In the genomic region with DNA sequence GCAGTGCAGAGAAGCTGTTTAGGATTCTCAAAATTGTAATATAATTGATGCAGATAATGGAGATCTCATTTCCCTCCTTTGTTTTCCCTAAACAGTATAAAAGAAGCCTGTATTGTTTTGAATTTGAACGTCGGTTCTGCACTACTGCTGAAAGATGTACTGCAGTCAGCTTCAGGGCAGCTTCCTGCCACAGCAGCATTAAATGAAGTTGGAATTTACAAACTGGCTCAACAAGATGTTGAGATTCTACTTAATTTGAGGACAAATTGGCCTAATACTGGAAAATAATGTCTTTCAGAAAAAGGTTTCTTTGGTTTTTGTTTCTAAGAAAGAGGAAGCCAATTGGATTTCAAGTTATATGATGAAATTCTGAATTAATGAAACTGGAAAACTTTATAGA, we compare ENCODE assay signal across 25 cellular contexts. TPM values are rescaled to one million over a fixed set of nuclear protein-coding genes. Genes with fewer than 3 reads are reported as not detected.
DNase-seq lines count a peak whose midpoint lies in the region; ATAC-seq, FAIRE-seq and TF ChIP-seq lines count a peak whose summit lies in the region.
"Had no signal": no experiment of that assay in that cellular context is flagged by ENCODE, and none has a peak within 500 bp of the region (broad histone marks: within the 10 kb centered on the region; RNA-seq: fewer than 3 reads in every experiment).

No MANE protein-coding gene starts in this region.

- H3K27ac ChIP-seq in A673 (ENCODE audit: low read depth, low read length, poor library complexity, severe bottlenecking) = no peak overlapping the region
- H3K27ac ChIP-seq in heart right ventricle = no peak overlapping the region
- H3K27ac ChIP-seq: 22Rv1; BLaER1 treated with 17β-estradiol and CSF1 and Interleukin-3, amounts not matched to agents 10 nM and 100 nM; GM23248 had no signal

- POLR2A ChIA-PET in A673 (lab: Charles Lee; ENCODE audit: low non-redundant PET) = no interaction called here
- POLR2A ChIA-PET in naive thymus-derived CD8-positive, alpha-beta T cell (lab: Charles Lee) = no interaction called here

- BruUV-seq in A673 (replicated peaks; lab: Mats Ljungman, UMichigan) = TSS peak; percentile 31

- peaks cover 4 to 76% (median 31%) of the 10 kb centered on the region in 3 donors for H3K36me3 Mint-ChIP-seq in naive thymus-derived CD8-positive, alpha-beta T cell

- CTCF ChIA-PET in A673 (lab: Charles Lee) = no interaction called here

- no peak overlapping the region for H3K27ac Mint-ChIP-seq in naive thymus-derived CD8-positive, alpha-beta T cell
- H3K27ac Mint-ChIP-seq: CD14-positive monocyte; CD4-positive, alpha-beta T cell had no signal

- H3K36me3 ChIP-seq in A673 (ENCODE audit: insufficient read depth, low read length, poor library complexity, severe bottlenecking) (peaks cover 37% of the 10 kb centered on the region), heart right ventricle (peaks cover 0 to 80% (median 47%) of the 10 kb centered on the region in 9 donors)

- H3K27me3 Mint-ChIP-seq in naive thymus-derived CD8-positive, alpha-beta T cell = no peaks in the 10 kb centered on the region
- H3K27me3 Mint-ChIP-seq: CD4-positive, alpha-beta T cell; CD8-positive, alpha-beta memory T cell had no signal

- H3K27me3 ChIP-seq in A673 (replicated peaks; ENCODE audit: insufficient read depth, low read depth, low read length, poor library complexity) (no peaks in the 10 kb centered on the region), heart right ventricle (no peaks in the 10 kb centered on the region)
- H3K27me3 ChIP-seq: BE2C; BLaER1 treated with 17β-estradiol and CSF1 and Interleukin-3, amounts not matched to agents 10 nM and 100 nM had no signal

- 66 to 69% methylated on average over 2 of the region's 2 CpGs for WGBS in heart right ventricle, 2 donors

- no peaks in the 10 kb centered on the region for H3K4me1 ChIP-seq in A673 (ENCODE audit: insufficient read depth, low read length, poor library complexity, severe bottlenecking)
- H3K4me1 ChIP-seq in heart right ventricle = no peaks in the 10 kb centered on the region
- H3K4me1 ChIP-seq: BE2C; BLaER1 treated with 17β-estradiol and CSF1 and Interleukin-3, amounts not matched to agents 10 nM and 100 nM had no signal

- no peak overlapping the region for H3K4me3 Mint-ChIP-seq in naive thymus-derived CD8-positive, alpha-beta T cell
- H3K4me3 Mint-ChIP-seq: CD14-positive monocyte; CD4-positive, alpha-beta T cell; CD8-positive, alpha-beta memory T cell had no signal

- no peak for FAIRE-seq in GM12892 (lab: Jason Lieb, UNC)
- FAIRE-seq: GM12891, H1 had no signal

- TF ChIP-seq CTCF in A673 (conservative IDR thresholded peaks at IDR 0.05; ENCODE audit: low read depth, low read length) (no peak), heart right ventricle (IDR thresholded peaks at IDR 0.05) (no peak)

- H3K4me3 ChIP-seq in A673 (ENCODE audit: low read depth, low read length, poor library complexity, severe bottlenecking) (no peak overlapping the region), heart right ventricle (no peak overlapping the region)
- H3K4me3 ChIP-seq: BLaER1 treated with 17β-estradiol and CSF1 and Interleukin-3, amounts not matched to agents 10 nM and 100 nM; GM23248 had no signal

- no peaks in the 10 kb centered on the region for H3K9me3 ChIP-seq in A673 (ENCODE audit: low read depth, low read length, poor library complexity, severe bottlenecking)
- no peaks in the 10 kb centered on the region for H3K9me3 ChIP-seq in heart right ventricle
- H3K9me3 ChIP-seq: BE2C; BLaER1 treated with 17β-estradiol and CSF1 and Interleukin-3, amounts not matched to agents 10 nM and 100 nM had no signal

- intact Hi-C loops in A673 (cut with micrococcal nuclease; ENCODE audit: unreplicated experiment) (no loop called here), heart right ventricle (cut with DNase I) (no loop called here)

- no peak for ATAC-seq in heart right ventricle
- ATAC-seq in GM21526 (IDR thresholded peaks at IDR 0.05; ENCODE audit: low FRiP score, unreplicated experiment) = no peak
- no peak for ATAC-seq in naive thymus-derived CD8-positive, alpha-beta T cell

- no peak for TF ChIP-seq POLR2A in GM12892 (IDR thresholded peaks at IDR 0.05; ENCODE audit: low read depth, low read length)

- no peaks in the 10 kb centered on the region for H3K9me3 Mint-ChIP-seq in naive thymus-derived CD8-positive, alpha-beta T cell
- H3K9me3 Mint-ChIP-seq: CD14-positive monocyte; CD8-positive, alpha-beta memory T cell had no signal

- DNase-seq in A673 (ENCODE audit: low spot score) = no peak
- peak; percentile 30 to 50 for DNase-seq in dermis microvascular lymphatic vessel endothelial cell (ENCODE audit: low read depth in 2 of 2)
- DNase-seq in globus pallidus (ENCODE audit: low spot score) = peak; percentile 32
- peak; percentile 54 for DNase-seq in superior temporal gyrus (ENCODE audit: extremely low spot score)
- DNase-seq in heart right ventricle = no peak
- no peak for DNase-seq in naive thymus-derived CD8-positive, alpha-beta T cell
- DNase-seq in GM12892 (ENCODE audit: insufficient read length) = no peak
- DNase-seq: ACHN; AML-193; BE2C; CD4-positive, alpha-beta T cell; CD8-positive, alpha-beta memory T cell; DMS53; DMS79 treated with DMSO at 0.1 percent for 48 hours; GF-D8; GM23248; H7; HCEC 1CT had no signal

- peaks cover 0 to 2% (median under 1%) of the 10 kb centered on the region in 4 donors for H3K4me1 Mint-ChIP-seq in naive thymus-derived CD8-positive, alpha-beta T cell
- H3K4me1 Mint-ChIP-seq: CD14-positive monocyte; CD8-positive, alpha-beta memory T cell had no signal

RNA-seq across cellular contexts. Expression of gene EFCAB10, which starts 14.3 kb away (rescaled TPM):
- not detected in 2 replicates for total RNA-seq in A673 (2021)
- total RNA-seq in dermis microvascular lymphatic vessel endothelial cell = not detected in 2 replicates
- total RNA-seq in heart right ventricle = not detected
- not detected for polyA plus RNA-seq in heart right ventricle
- under 1 TPM in 1 of 2 experiments, not detected in 1; 0.42 TPM for total RNA-seq in naive thymus-derived CD8-positive, alpha-beta T cell
- polyA plus RNA-seq in naive thymus-derived CD8-positive, alpha-beta T cell = not detected
- 0.49 TPM for polyA plus RNA-seq in GM12892 (2012; ENCODE audit: missing spikeins)
- total RNA-seq: CD8-positive, alpha-beta memory T cell; G401; GM23248 had no signal
- polyA plus RNA-seq: CD14-positive monocyte; CD8-positive, alpha-beta memory T cell had no signal

RNA-seq across cellular contexts. Expression of gene RINT1, which starts 35.0 kb away (rescaled TPM):
- total RNA-seq in A673 (2021) (32.3 and 34.9 TPM in 2 replicates), dermis microvascular lymphatic vessel endothelial cell (9.9 and 10.1 TPM in 2 replicates), heart right ventricle (10 to 100 TPM; 11.4 to 15.3 (median 13.1) TPM)
- polyA plus RNA-seq in heart right ventricle = 10 to 100 TPM in 1 of 2 donors, 1 to 10 TPM in 1; 8.1 to 28.2 TPM
- 10 to 100 TPM; 31.2 to 31.5 TPM for total RNA-seq in naive thymus-derived CD8-positive, alpha-beta T cell
- 10 to 100 TPM; 15.0 to 17.5 (median 15.4) TPM for polyA plus RNA-seq in naive thymus-derived CD8-positive, alpha-beta T cell
- polyA plus RNA-seq in GM12892 (2012; ENCODE audit: missing spikeins) = 25.7 TPM

RNA-seq across cellular contexts. Expression of gene PUS7, which starts 45.0 kb away (rescaled TPM):
- total RNA-seq in A673 (2021) = 36.6 and 40.8 TPM in 2 replicates
- total RNA-seq in dermis microvascular lymphatic vessel endothelial cell = 17.2 and 19.7 TPM in 2 replicates
- 1 to 10 TPM; 3.1 to 8.0 (median 5.0) TPM for total RNA-seq in heart right ventricle
- polyA plus RNA-seq in heart right ventricle = 1 to 10 TPM; 2.6 to 3.2 TPM
- 1 to 10 TPM; 6.5 to 7.3 TPM for total RNA-seq in naive thymus-derived CD8-positive, alpha-beta T cell
- polyA plus RNA-seq in naive thymus-derived CD8-positive, alpha-beta T cell = 1 to 10 TPM; 5.3 to 7.2 (median 5.5) TPM
- polyA plus RNA-seq in GM12892 (2012; ENCODE audit: missing spikeins) = 22.5 TPM

Comparison
In these comparisons a context has a peak if more than half of its experiments do, and no peak if none do; other contexts are left out.
1. DNase-seq: peak in dermis microvascular lymphatic vessel endothelial cell (2 of 2), globus pallidus (single experiment) and superior temporal gyrus (single experiment); none in A673 (single experiment), heart right ventricle (0 of 2), naive thymus-derived CD8-positive, alpha-beta T cell (0 of 10) and GM12892 (single experiment).